ENCODE assay signal across 8 cellular contexts in genomic region chr6:7146079-7146828, GRCh38. TPM values are rescaled to one million over a fixed set of nuclear protein-coding genes. Genes with fewer than 3 reads are reported as not detected.
DNase-seq lines count a peak whose midpoint lies in the region; ATAC-seq, FAIRE-seq and TF ChIP-seq lines count a peak whose summit lies in the region.

No MANE protein-coding gene starts in this region.

- no peaks in the 10 kb centered on the region for H3K27me3 ChIP-seq in K562 (ENCODE audit: control insufficient read depth in 2 of 2, insufficient read depth in 2 of 2, low read length in 2 of 2)

- H3K4me1 ChIP-seq in K562 (replicated peaks in 1 of 2; ENCODE audit: control insufficient read depth in 2 of 2, insufficient read depth in 2 of 2, low read length in 2 of 2) = peaks cover 60 to 90% of the 10 kb centered on the region in 2 experiments

- peak; percentile 56 for TF ChIP-seq POLR2A in K562 (conservative IDR thresholded peaks at IDR 0.05)

- no peaks in the 10 kb centered on the region for H3K9me3 ChIP-seq in K562 (replicated peaks; ENCODE audit: control insufficient read depth, insufficient read depth, low read depth, low read length)

- H3K4me2 ChIP-seq in K562 (ENCODE audit: insufficient read depth, low read length) = peak overlapping the region; percentile 80

- H3K4me3 ChIP-seq in K562 = no peak overlapping the region

- no peaks in the 10 kb centered on the region; the same call in 1 of the 2 replicates for H3K27me3 Mint-ChIP-seq in HFFc6 (ENCODE audit: insufficient read depth)
- no peaks in the 10 kb centered on the region for H3K27me3 Mint-ChIP-seq in stimulated activated naive CD8-positive, alpha-beta T cell treated with anti-CD3 and anti-CD28 coated beads, Interleukin-15, Interleukin-2, amounts not matched to agents 100 ng/mL and 50 ng/mL, for 24 hours

- 11% methylated on average over 13 of the region's 13 CpGs for WGBS in K562 (ENCODE audit: insufficient coverage, low coverage, missing lambda C conversion rate)

- peak overlapping the region; percentile 51; the same call in 1 of the 2 replicates for H2AFZ ChIP-seq in K562 (ENCODE audit: low read depth, low read length)

- TF ChIP-seq CTCF in GM10266 (IDR thresholded peaks at IDR 0.05; ENCODE audit: control insufficient read depth, insufficient read depth, low read depth, missing control alignments) (no peak), HFFc6 (IDR thresholded peaks at IDR 0.05) (no peak), K562 (IDR thresholded peaks at IDR 0.05 in 2 of 3, conservative IDR thresholded peaks at IDR 0.05 in 1 of 3; ENCODE audit: insufficient read depth in 2 of 3, low read depth in 1 of 3, low read length in 3 of 3) (0 out of 6 replicates have a peak, but pooled peaks of 1 of the 3 experiments have one; percentile 5)

- peaks cover 1% of the 10 kb centered on the region; the same call in 1 of the 2 replicates for H3K36me3 Mint-ChIP-seq in HFFc6 (ENCODE audit: low read depth)
- peaks cover 3% of the 10 kb centered on the region for H3K36me3 Mint-ChIP-seq in stimulated activated naive CD8-positive, alpha-beta T cell treated with anti-CD3 and anti-CD28 coated beads, Interleukin-15, Interleukin-2, amounts not matched to agents 100 ng/mL and 50 ng/mL, for 24 hours (ENCODE audit: low read depth)

- peak overlapping the region; percentile 71 to 87 for H3K9ac ChIP-seq in K562 (ENCODE audit: insufficient read depth in 1 of 2, low read depth in 2 of 2, low read length in 2 of 2)

- H3K27ac Mint-ChIP-seq in HFFc6 = peak overlapping the region; percentile 91
- H3K27ac Mint-ChIP-seq in stimulated activated naive CD8-positive, alpha-beta T cell treated with anti-CD3 and anti-CD28 coated beads, Interleukin-15, Interleukin-2, amounts not matched to agents 100 ng/mL and 50 ng/mL, for 24 hours = peak overlapping the region; percentile 98

- BruUV-seq in K562 (replicated peaks; lab: Mats Ljungman, UMichigan) = no TSS peak

- peaks cover 100% of the 10 kb centered on the region for H3K79me2 ChIP-seq in K562 (ENCODE audit: control insufficient read depth, insufficient read depth, low read length)

- peaks cover 37% of the 10 kb centered on the region for H3K36me3 ChIP-seq in K562 (ENCODE audit: control insufficient read depth, insufficient read depth, low read length)

- CTCF ChIA-PET in K562 (lab: Yijun Ruan, JAX; ENCODE audit: low intra/inter-chr PET ratio) = no interaction called here

- ATAC-seq in K562 = peak; percentile 38

- no peaks in the 10 kb centered on the region for H3K9me1 ChIP-seq in K562 (ENCODE audit: control insufficient read depth, insufficient read depth, low read length)

- in situ Hi-C loops in K562 (cut with MboI) = no loop called here

- POLR2A ChIA-PET in K562 (lab: Yijun Ruan, JAX) = interaction anchor here (0.6 to 3.4 kb wide), 15 partner anchors 9 to 546 kb away, joined by 3 to 19 read pairs (median 5); no protein-coding TSS in a partner anchor

- DNase-seq in GM10266 (ENCODE audit: extremely low spot score) (peak; percentile 38), HFFc6 (peak; percentile 54), NCI-H69 (lab: John Stamatoyannopoulos, UW) (peak; percentile 71), K562 (ENCODE audit: extremely low read depth in 1 of 4, low spot score in 3 of 4) (peak in 2 of 4 experiments; percentile 63 to 70), islet precursor cell (peak; percentile 83), occipital lobe (lab: John Stamatoyannopoulos, UW) (no peak), NCI-H1436 (lab: John Stamatoyannopoulos, UW) (no peak)

- no peaks in the 10 kb centered on the region for H4K20me1 ChIP-seq in K562 (replicated peaks; ENCODE audit: control insufficient read depth, insufficient read depth, low read length)

- H3K4me3 Mint-ChIP-seq in HFFc6 = peak overlapping the region; percentile 60
- H3K4me3 Mint-ChIP-seq in stimulated activated naive CD8-positive, alpha-beta T cell treated with anti-CD3 and anti-CD28 coated beads, Interleukin-15, Interleukin-2, amounts not matched to agents 100 ng/mL and 50 ng/mL, for 24 hours = peak overlapping the region; percentile 68

- no peak for FAIRE-seq in K562 (lab: Jason Lieb, UNC)

- peaks cover 86% of the 10 kb centered on the region for H3K4me1 Mint-ChIP-seq in HFFc6 (ENCODE audit: low read depth)
- peaks cover 88% of the 10 kb centered on the region for H3K4me1 Mint-ChIP-seq in stimulated activated naive CD8-positive, alpha-beta T cell treated with anti-CD3 and anti-CD28 coated beads, Interleukin-15, Interleukin-2, amounts not matched to agents 100 ng/mL and 50 ng/mL, for 24 hours (ENCODE audit: low read depth)

- no peaks in the 10 kb centered on the region for H3K9me3 Mint-ChIP-seq in HFFc6
- H3K9me3 Mint-ChIP-seq in stimulated activated naive CD8-positive, alpha-beta T cell treated with anti-CD3 and anti-CD28 coated beads, Interleukin-15, Interleukin-2, amounts not matched to agents 100 ng/mL and 50 ng/mL, for 24 hours = no peaks in the 10 kb centered on the region

- TF ChIP-seq EP300 in K562 (IDR thresholded peaks at IDR 0.05; ENCODE audit: low read length) = no peak; the same call in 1 of the 2 replicates

- peak overlapping the region; percentile 92 for H3K27ac ChIP-seq in K562 (ENCODE audit: extremely low read depth, low read depth, low read length)

- intact Hi-C loops in K562 (cut with micrococcal nuclease) = no loop called here

- TF ChIP-seq RAD21 in K562 (CRISPR knock-in tag; conservative IDR thresholded peaks at IDR 0.05 in 1 of 2, IDR thresholded peaks at IDR 0.05 in 1 of 2) = no peak; a peak in 1 of 4 replicates

TF ChIP-seq in K562, 482 proteins besides CTCF, POLR2A, EP300 and RAD21 (continues in another document):
- TF ChIP-seq MAZ (CRISPR knock-in tag; conservative IDR thresholded peaks at IDR 0.05 in 1 of 2, IDR thresholded peaks at IDR 0.05 in 1 of 2) (peak; percentile 56 to 68), MCM2 (IDR thresholded peaks at IDR 0.05; ENCODE audit: low read depth) (no peak), POLR2B (IDR thresholded peaks at IDR 0.05; ENCODE audit: low read depth, partially characterized antibody) (peak; percentile 50), ZFX (CRISPR knock-in tag; IDR thresholded peaks at IDR 0.05) (peak; percentile 52; the same call in 1 of the 2 replicates), MTA3 (IDR thresholded peaks at IDR 0.05; ENCODE audit: borderline replicate concordance) (no peak), SIN3B (IDR thresholded peaks at IDR 0.05; ENCODE audit: low read depth) (no peak), NR4A1 (CRISPR knock-in tag; IDR thresholded peaks at IDR 0.05) (no peak), NR4A1 (tag; IDR thresholded peaks at IDR 0.05) (peak; percentile 76; the same call in 1 of the 2 replicates), CTBP1 (IDR thresholded peaks at IDR 0.05; ENCODE audit: borderline replicate concordance) (no peak), ZNF668 (CRISPR knock-in tag; IDR thresholded peaks at IDR 0.05) (no peak), SNRNP70 (optimal IDR thresholded peaks at IDR 0.05; ENCODE audit: low read depth, low read length) (no peak), ZNF224 (CRISPR knock-in tag; IDR thresholded peaks at IDR 0.05) (no peak), TBL1XR1 (IDR thresholded peaks at IDR 0.05; ENCODE audit: low read length in 2 of 2) (no peak), ZNF584 (CRISPR knock-in tag; IDR thresholded peaks at IDR 0.05; ENCODE audit: low read depth) (0 out of 2 replicates have a peak, but pooled peaks have one; percentile 58), ZNF444 (CRISPR knock-in tag; IDR thresholded peaks at IDR 0.05) (no peak), GATAD2A (IDR thresholded peaks at IDR 0.05) (peak; percentile 33; the same call in 1 of the 2 replicates), KLF10 (CRISPR knock-in tag; IDR thresholded peaks at IDR 0.05) (0 out of 2 replicates have a peak, but pooled peaks have one; percentile 43), ELF4 (CRISPR knock-in tag; IDR thresholded peaks at IDR 0.05) (peak; percentile 73), SMAD4 (CRISPR knock-in tag; conservative IDR thresholded peaks at IDR 0.05) (peak; percentile 69), ZNF76 (CRISPR knock-in tag; IDR thresholded peaks at IDR 0.05; ENCODE audit: borderline replicate concordance) (peak; percentile 82), ZSCAN32 (CRISPR knock-in tag; IDR thresholded peaks at IDR 0.05) (no peak), ZNF217 (CRISPR knock-in tag; IDR thresholded peaks at IDR 0.05) (no peak)
- TF ChIP-seq, protein P1, sequence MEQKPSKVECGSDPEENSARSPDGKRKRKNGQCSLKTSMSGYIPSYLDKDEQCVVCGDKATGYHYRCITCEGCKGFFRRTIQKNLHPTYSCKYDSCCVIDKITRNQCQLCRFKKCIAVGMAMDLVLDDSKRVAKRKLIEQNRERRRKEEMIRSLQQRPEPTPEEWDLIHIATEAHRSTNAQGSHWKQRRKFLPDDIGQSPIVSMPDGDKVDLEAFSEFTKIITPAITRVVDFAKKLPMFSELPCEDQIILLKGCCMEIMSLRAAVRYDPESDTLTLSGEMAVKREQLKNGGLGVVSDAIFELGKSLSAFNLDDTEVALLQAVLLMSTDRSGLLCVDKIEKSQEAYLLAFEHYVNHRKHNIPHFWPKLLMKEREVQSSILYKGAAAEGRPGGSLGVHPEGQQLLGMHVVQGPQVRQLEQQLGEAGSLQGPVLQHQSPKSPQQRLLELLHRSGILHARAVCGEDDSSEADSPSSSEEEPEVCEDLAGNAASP (IDR thresholded peaks at IDR 0.05) = no peak

RNA-seq across cellular contexts. Expression of gene RREB1, which starts 38.5 kb away (rescaled TPM):
- 10 to 100 TPM; 17.5 to 23.5 (median 20.1) TPM for total RNA-seq in HFFc6 (2021; fragmentation: NEBNext Ultra II Directional; extraction: Animal tissue kit (Norgen Biotek cat#: 25700))
- 128 and 141 TPM in 2 replicates for total RNA-seq in K562 (2011; cell fraction: chromatin; rRNA removed; ENCODE audit: low replicate concordance)
- 88.6 and 91.1 TPM in 2 replicates for total RNA-seq in K562 (2011; cell fraction: nucleolus; rRNA removed)
- total RNA-seq in K562 (2011; cell fraction: nucleoplasm; rRNA removed) = 120 and 166 TPM in 2 replicates
- total RNA-seq in K562 (2014; rRNA removed) (19.3 and 34.7 TPM in 2 replicates), K562 (2014; rRNA removed; fragmentation: Illumina TruSeq; extraction: Trizol) (24.3 and 25.0 TPM in 2 replicates), K562 (2015; rRNA removed; fragmentation: Illumina TruSeq; extraction: Trizol) (21.9 and 22.1 TPM in 2 replicates), K562 (2021) (64.2 and 65.7 TPM in 2 replicates), occipital lobe (1.4 TPM)
- polyA plus RNA-seq in K562 (2011; rRNA removed) (5.2 and 6.0 TPM in 2 replicates), K562 (2014; fragmentation: Illumina TruSeq; extraction: Trizol) (23.6 and 25.9 TPM in 2 replicates), K562 (2014; fragmentation: Nextera tagmentation; extraction: Ambion mirVana) (1 to 10 TPM; 3.3 to 4.8 TPM), K562 (2014; rRNA removed) (15.6 and 19.6 TPM in 2 replicates)
- polyA plus RNA-seq in K562 (2011; cell fraction: cytosol; rRNA removed) = 5.6 and 6.8 TPM in 2 replicates
- 25.5 and 29.7 TPM in 2 replicates for polyA plus RNA-seq in K562 (2011; cell fraction: nucleus; rRNA removed)
- polyA plus RNA-seq in K562 (2012) = 20.6 and 20.9 TPM in 2 replicates
- polyA minus RNA-seq in K562 (2011; rRNA and poly(A)+ RNA removed) = 42.2 and 45.2 TPM in 2 replicates
- polyA minus RNA-seq in K562 (2011; cell fraction: cytosol; rRNA and poly(A)+ RNA removed) = 34.1 and 47.8 TPM in 2 replicates
- 48.1 and 74.3 TPM in 2 replicates for polyA minus RNA-seq in K562 (2011; cell fraction: nucleus; rRNA and poly(A)+ RNA removed)

Comparison
In these comparisons a context has a peak if more than half of its experiments do, and no peak if none do; other contexts are left out.
1. DNase-seq: peak in GM10266 (single experiment), HFFc6 (single experiment), NCI-H69 (single experiment) and islet precursor cell (single experiment); none in occipital lobe (single experiment) and NCI-H1436 (single experiment).